Comparison of ENCODE assay signal across 1 cellular context in the genomic region with DNA sequence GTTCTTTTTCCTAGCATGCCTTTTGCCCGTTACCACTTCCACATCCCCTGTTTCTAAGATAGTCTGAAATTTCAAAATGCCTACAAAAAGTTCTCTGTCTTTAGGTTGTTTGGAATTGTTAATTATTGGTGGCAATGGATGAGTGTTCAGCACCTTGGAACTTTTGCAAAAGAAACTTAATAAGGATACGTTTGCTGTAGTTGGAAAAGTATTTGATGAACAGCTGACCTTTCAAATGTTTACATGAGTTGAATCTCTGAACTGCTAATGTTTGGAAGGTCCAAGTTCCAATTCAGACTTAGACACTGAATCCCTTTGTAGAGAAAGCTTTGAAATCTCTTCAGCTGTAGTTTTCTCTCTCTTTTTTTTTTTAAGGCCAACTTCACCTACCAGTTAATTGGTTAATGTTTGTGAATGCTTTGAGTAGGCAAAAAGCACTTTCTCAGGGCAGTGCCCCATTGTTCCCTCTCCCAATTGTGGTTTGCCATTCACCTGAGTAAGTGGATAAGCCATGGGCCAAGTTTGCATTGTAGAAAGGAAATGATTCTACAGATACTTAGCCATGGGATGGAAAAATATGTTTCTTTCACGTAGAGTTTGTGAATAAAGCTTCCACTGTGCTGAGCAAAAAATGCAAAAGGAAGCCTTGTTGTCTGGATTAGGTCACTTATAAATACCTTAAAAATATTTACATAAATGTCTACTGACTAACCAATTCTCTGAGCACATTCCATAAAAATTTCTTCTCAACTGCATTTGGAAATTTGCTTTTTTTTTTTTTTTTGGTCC.
TF ChIP-seq lines count a peak whose summit lies in the region.

No MANE protein-coding gene starts in this region.

TF ChIP-seq in HepG2, 621 proteins besides CTCF, POLR2A, EP300 and RAD21 (continues in another document):
- TF ChIP-seq ZNF761 (CRISPR knock-in tag; conservative IDR thresholded peaks at IDR 0.05) (no peak), CENPBD1 (CRISPR knock-in tag; IDR thresholded peaks at IDR 0.05; ENCODE audit: borderline replicate concordance, low read depth) (no peak), TRIM22 (IDR thresholded peaks at IDR 0.05) (no peak), SP5 (CRISPR knock-in tag; IDR thresholded peaks at IDR 0.05; ENCODE audit: borderline replicate concordance, low read depth) (peak; percentile 14; the same call in 1 of the 2 replicates), ZFP82 (CRISPR knock-in tag; IDR thresholded peaks at IDR 0.05; ENCODE audit: borderline replicate concordance) (no peak), ZNF775 (CRISPR knock-in tag; IDR thresholded peaks at IDR 0.05; ENCODE audit: borderline replicate concordance) (peak; percentile 88; the same call in 1 of the 2 replicates), PLRG1 (conservative IDR thresholded peaks at IDR 0.05) (no peak), ZBTB7B (CRISPR knock-in tag; IDR thresholded peaks at IDR 0.05) (no peak; the same call in 1 of the 2 replicates), SNAPC4 (CRISPR knock-in tag; IDR thresholded peaks at IDR 0.05) (no peak), ATF7-NPFF (CRISPR knock-in tag; IDR thresholded peaks at IDR 0.05; ENCODE audit: low read depth) (no peak), MEIS1 (CRISPR knock-in tag; IDR thresholded peaks at IDR 0.05; ENCODE audit: borderline replicate concordance) (no peak), MBD4 (IDR thresholded peaks at IDR 0.05; ENCODE audit: borderline replicate concordance, low read length) (no peak; the same call in 1 of the 2 replicates), SP2 (CRISPR knock-in tag; IDR thresholded peaks at IDR 0.05) (no peak), KLF9 (CRISPR knock-in tag; IDR thresholded peaks at IDR 0.05; ENCODE audit: low read depth) (0 out of 2 replicates have a peak, but pooled peaks have one; percentile 41), ZSCAN9 (CRISPR knock-in tag; IDR thresholded peaks at IDR 0.05; ENCODE audit: borderline replicate concordance) (no peak), ZFP41 (CRISPR knock-in tag; IDR thresholded peaks at IDR 0.05; ENCODE audit: borderline replicate concordance) (no peak), GATAD1 (CRISPR knock-in tag; IDR thresholded peaks at IDR 0.05) (peak; percentile 27; the same call in 1 of the 2 replicates), SMAD9 (CRISPR knock-in tag; IDR thresholded peaks at IDR 0.05) (no peak), AKAP8 (CRISPR knock-in tag; IDR thresholded peaks at IDR 0.05) (no peak), ZFP90 (CRISPR knock-in tag; IDR thresholded peaks at IDR 0.05; ENCODE audit: borderline replicate concordance) (no peak), DZIP1 (CRISPR knock-in tag; IDR thresholded peaks at IDR 0.05) (no peak), ZNF432 (CRISPR knock-in tag; IDR thresholded peaks at IDR 0.05; ENCODE audit: borderline replicate concordance) (no peak), ZBTB2 (CRISPR knock-in tag; IDR thresholded peaks at IDR 0.05; ENCODE audit: low read depth) (no peak), ZBTB34 (CRISPR knock-in tag; IDR thresholded peaks at IDR 0.05) (peak; percentile 53; the same call in 1 of the 2 replicates), ZBTB8A (CRISPR knock-in tag; IDR thresholded peaks at IDR 0.05; ENCODE audit: borderline replicate concordance, low read depth) (no peak), MAFK (conservative IDR thresholded peaks at IDR 0.05 in 1 of 2, IDR thresholded peaks at IDR 0.05 in 1 of 2; ENCODE audit: low read length in 2 of 2) (peak; percentile 40 to 41), ZNF773 (CRISPR knock-in tag; IDR thresholded peaks at IDR 0.05; ENCODE audit: borderline replicate concordance) (no peak), ZNF660 (CRISPR knock-in tag; IDR thresholded peaks at IDR 0.05; ENCODE audit: borderline replicate concordance, low read depth) (no peak), HNF4A (CRISPR knock-in tag; IDR thresholded peaks at IDR 0.05) (peak; percentile 95)
- TF ChIP-seq, protein P1, sequence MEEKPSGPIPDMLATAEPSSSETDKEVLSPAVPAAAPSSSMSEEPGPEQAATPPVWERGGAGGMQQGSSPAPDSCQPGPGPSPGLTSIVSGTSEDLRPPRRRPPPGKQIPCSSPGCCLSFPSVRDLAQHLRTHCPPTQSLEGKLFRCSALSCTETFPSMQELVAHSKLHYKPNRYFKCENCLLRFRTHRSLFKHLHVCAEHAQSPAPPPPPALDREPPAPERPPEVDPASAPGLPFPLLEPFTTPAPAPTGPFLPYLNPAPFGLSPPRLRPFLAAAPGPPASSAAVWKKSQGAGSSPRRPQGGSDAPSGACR (CRISPR knock-in tag; IDR thresholded peaks at IDR 0.05): no peak
- TF ChIP-seq, protein P2, sequence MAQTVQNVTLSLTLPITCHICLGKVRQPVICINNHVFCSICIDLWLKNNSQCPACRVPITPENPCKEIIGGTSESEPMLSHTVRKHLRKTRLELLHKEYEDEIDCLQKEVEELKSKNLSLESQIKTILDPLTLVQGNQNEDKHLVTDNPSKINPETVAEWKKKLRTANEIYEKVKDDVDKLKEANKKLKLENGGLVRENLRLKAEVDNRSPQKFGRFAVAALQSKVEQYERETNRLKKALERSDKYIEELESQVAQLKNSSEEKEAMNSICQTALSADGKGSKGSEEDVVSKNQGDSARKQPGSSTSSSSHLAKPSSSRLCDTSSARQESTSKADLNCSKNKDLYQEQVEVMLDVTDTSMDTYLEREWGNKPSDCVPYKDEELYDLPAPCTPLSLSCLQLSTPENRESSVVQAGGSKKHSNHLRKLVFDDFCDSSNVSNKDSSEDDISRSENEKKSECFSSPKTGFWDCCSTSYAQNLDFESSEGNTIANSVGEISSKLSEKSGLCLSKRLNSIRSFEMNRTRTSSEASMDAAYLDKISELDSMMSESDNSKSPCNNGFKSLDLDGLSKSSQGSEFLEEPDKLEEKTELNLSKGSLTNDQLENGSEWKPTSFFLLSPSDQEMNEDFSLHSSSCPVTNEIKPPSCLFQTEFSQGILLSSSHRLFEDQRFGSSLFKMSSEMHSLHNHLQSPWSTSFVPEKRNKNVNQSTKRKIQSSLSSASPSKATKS (CRISPR knock-in tag; IDR thresholded peaks at IDR 0.05): no peak
- TF ChIP-seq, protein P3, sequence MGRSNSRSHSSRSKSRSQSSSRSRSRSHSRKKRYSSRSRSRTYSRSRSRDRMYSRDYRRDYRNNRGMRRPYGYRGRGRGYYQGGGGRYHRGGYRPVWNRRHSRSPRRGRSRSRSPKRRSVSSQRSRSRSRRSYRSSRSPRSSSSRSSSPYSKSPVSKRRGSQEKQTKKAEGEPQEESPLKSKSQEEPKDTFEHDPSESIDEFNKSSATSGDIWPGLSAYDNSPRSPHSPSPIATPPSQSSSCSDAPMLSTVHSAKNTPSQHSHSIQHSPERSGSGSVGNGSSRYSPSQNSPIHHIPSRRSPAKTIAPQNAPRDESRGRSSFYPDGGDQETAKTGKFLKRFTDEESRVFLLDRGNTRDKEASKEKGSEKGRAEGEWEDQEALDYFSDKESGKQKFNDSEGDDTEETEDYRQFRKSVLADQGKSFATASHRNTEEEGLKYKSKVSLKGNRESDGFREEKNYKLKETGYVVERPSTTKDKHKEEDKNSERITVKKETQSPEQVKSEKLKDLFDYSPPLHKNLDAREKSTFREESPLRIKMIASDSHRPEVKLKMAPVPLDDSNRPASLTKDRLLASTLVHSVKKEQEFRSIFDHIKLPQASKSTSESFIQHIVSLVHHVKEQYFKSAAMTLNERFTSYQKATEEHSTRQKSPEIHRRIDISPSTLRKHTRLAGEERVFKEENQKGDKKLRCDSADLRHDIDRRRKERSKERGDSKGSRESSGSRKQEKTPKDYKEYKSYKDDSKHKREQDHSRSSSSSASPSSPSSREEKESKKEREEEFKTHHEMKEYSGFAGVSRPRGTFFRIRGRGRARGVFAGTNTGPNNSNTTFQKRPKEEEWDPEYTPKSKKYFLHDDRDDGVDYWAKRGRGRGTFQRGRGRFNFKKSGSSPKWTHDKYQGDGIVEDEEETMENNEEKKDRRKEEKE (IDR thresholded peaks at IDR 0.05): no peak
- TF ChIP-seq, protein P4, sequence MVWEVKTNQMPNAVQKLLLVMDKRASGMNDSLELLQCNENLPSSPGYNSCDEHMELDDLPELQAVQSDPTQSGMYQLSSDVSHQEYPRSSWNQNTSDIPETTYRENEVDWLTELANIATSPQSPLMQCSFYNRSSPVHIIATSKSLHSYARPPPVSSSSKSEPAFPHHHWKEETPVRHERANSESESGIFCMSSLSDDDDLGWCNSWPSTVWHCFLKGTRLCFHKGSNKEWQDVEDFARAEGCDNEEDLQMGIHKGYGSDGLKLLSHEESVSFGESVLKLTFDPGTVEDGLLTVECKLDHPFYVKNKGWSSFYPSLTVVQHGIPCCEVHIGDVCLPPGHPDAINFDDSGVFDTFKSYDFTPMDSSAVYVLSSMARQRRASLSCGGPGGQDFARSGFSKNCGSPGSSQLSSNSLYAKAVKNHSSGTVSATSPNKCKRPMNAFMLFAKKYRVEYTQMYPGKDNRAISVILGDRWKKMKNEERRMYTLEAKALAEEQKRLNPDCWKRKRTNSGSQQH (CRISPR knock-in tag; IDR thresholded peaks at IDR 0.05; ENCODE audit: low read depth): no peak
